ENCODE assay signal across 21 cellular contexts in the genomic region with DNA sequence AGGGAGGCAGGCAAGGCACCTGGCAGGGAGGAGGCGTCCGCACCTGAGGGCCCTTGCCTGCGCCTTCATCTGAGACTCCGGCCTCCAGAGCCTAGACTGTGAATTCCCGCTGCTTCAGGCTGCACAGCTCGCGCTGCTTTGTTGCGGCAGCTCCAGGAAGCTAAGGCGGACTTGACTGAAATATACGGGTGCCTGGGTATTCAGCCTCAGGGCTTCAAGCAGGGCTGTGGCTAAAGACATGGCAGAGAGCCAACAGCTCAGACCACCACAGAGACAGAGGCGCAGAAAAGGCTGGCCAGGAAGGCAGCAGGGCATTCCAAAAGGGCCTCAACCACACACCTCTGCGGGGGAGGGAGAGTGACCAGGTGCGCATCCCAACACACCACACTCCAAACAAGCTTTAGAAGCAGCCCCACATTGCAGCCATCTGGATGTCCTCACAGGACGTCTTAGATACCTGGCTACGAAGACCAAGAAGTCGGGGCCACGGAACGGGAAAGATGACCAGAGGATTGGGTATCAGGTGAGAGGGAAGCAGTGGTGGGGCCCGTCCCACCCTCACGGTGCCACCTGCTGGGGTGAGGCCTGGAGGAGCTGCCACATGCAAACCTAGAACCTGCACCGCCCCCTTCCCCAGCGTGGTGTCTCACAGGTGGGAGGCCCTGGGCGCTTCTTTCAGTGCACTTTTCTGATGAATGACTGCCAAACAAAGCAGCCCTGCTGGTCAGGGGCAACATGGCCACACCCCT. TPM values are rescaled to one million over a fixed set of nuclear protein-coding genes. Genes with fewer than 3 reads are reported as not detected.
DNase-seq lines count a peak whose midpoint lies in the region; ATAC-seq and TF ChIP-seq lines count a peak whose summit lies in the region.
"Had no signal": no experiment of that assay in that cellular context is flagged by ENCODE, and none has a peak within 500 bp of the region (broad histone marks: within the 10 kb centered on the region; RNA-seq: fewer than 3 reads in every experiment).

No MANE protein-coding gene starts in this region.

- H3K4me3 ChIP-seq in BLaER1 (no peak overlapping the region), Karpas-422 (ENCODE audit: low read length) (no peak overlapping the region)
- H3K4me3 ChIP-seq: MG63, neural progenitor cell, skin epidermis, tibial nerve had no signal

- no peak overlapping the region for H3K27ac Mint-ChIP-seq in osteocyte (ENCODE audit: unreplicated experiment)
- H3K27ac Mint-ChIP-seq: activated CD8-positive, alpha-beta memory T cell treated with anti-CD3 and anti-CD28 coated beads, Interleukin-2, amount 10 ng/mL, durations not matched to agents 7 days and 5 days; activated T-helper 17 cell treated with anti-CD3 and anti-CD28 coated beads, Interleukin-2, amount 50 U/mL, for 72 hours; immature natural killer cell; neural progenitor cell; stimulated activated naive CD8-positive, alpha-beta T cell treated with anti-CD3 and anti-CD28 coated beads, Interleukin-15, Interleukin-2, amounts not matched to agents 100 ng/mL and 50 ng/mL, for 24 hours had no signal

- TF ChIP-seq CTCF in 22Rv1 (IDR thresholded peaks at IDR 0.05) (no peak), osteocyte (IDR thresholded peaks at IDR 0.05) (no peak)

- no peak overlapping the region for H3K4me3 Mint-ChIP-seq in osteocyte (ENCODE audit: unreplicated experiment)
- H3K4me3 Mint-ChIP-seq: activated CD8-positive, alpha-beta memory T cell treated with anti-CD3 and anti-CD28 coated beads, Interleukin-2, amount 10 ng/mL, durations not matched to agents 7 days and 5 days; stimulated activated naive CD8-positive, alpha-beta T cell treated with anti-CD3 and anti-CD28 coated beads, Interleukin-15, Interleukin-2, amounts not matched to agents 100 ng/mL and 50 ng/mL, for 24 hours had no signal

- H3K27me3 ChIP-seq in BLaER1 = no peaks in the 10 kb centered on the region
- H3K27me3 ChIP-seq in Karpas-422 (ENCODE audit: low read length) = no peaks in the 10 kb centered on the region
- H3K27me3 ChIP-seq: MG63, neural progenitor cell, tibial nerve had no signal

- no peak overlapping the region for H2AFZ ChIP-seq in Karpas-422 (ENCODE audit: low read length)
- H2AFZ ChIP-seq: neural progenitor cell had no signal

- no peaks in the 10 kb centered on the region for H3K9me3 ChIP-seq in BLaER1
- no peaks in the 10 kb centered on the region for H3K9me3 ChIP-seq in Karpas-422 (ENCODE audit: low read length)
- H3K9me3 ChIP-seq: left ventricle myocardium inferior, MG63, psoas muscle, tibial nerve had no signal

- H3K9ac ChIP-seq in BLaER1 (0 out of 2 replicates have a peak overlapping the region, but pooled peaks have one; percentile 19), Karpas-422 (ENCODE audit: low read length) (no peak overlapping the region)
- H3K9ac ChIP-seq: neural progenitor cell had no signal

- H3K27ac ChIP-seq in 22Rv1 = peak overlapping the region; percentile 87
- no peak overlapping the region for H3K27ac ChIP-seq in BLaER1
- H3K27ac ChIP-seq in Karpas-422 (ENCODE audit: low read length) = no peak overlapping the region
- H3K27ac ChIP-seq: left ventricle myocardium inferior, neural progenitor cell, psoas muscle, tibial nerve had no signal

- peaks cover 21% of the 10 kb centered on the region for H3K36me3 Mint-ChIP-seq in osteocyte (ENCODE audit: unreplicated experiment)
- H3K36me3 Mint-ChIP-seq: activated naive CD8-positive, alpha-beta T cell treated with anti-CD3 and anti-CD28 coated beads, Interleukin-2, amount 10 ng/mL, durations not matched to agents 7 days and 5 days had no signal

- H3K79me2 ChIP-seq in Karpas-422 (ENCODE audit: low read length) = peaks cover 36% of the 10 kb centered on the region

- peaks cover 33% of the 10 kb centered on the region for H3K4me1 ChIP-seq in BLaER1
- peaks cover 23% of the 10 kb centered on the region for H3K4me1 ChIP-seq in Karpas-422 (ENCODE audit: low read length)

- H3K9me2 ChIP-seq in Karpas-422 (replicated peaks; ENCODE audit: insufficient read depth, low read length) = no peaks in the 10 kb centered on the region

- DNase-seq in Karpas-422 = peak; percentile 54
- DNase-seq in astrocyte of the hippocampus (ENCODE audit: low read depth, low spot score) = peak; percentile 52
- DNase-seq in left colon = no peak
- DNase-seq in NCI-H2029 treated with DMSO at 0.1 percent for 48 hours (lab: John Stamatoyannopoulos, UW) = no peak
- DNase-seq in osteocyte (ENCODE audit: extremely low spot score, unreplicated experiment) = no peak
- DNase-seq: activated CD8-positive, alpha-beta memory T cell treated with anti-CD3 and anti-CD28 coated beads, Interleukin-2, amount 10 ng/mL, durations not matched to agents 7 days and 5 days; activated naive CD8-positive, alpha-beta T cell treated with anti-CD3 and anti-CD28 coated beads, Interleukin-2, amount 10 ng/mL, durations not matched to agents 7 days and 5 days; head of caudate nucleus; immature natural killer cell; left ventricle myocardium inferior; MG63; NCI-H1694; NCI-H510A; psoas muscle had no signal

- H3K4me2 ChIP-seq in BLaER1 = no peak overlapping the region
- no peak overlapping the region for H3K4me2 ChIP-seq in Karpas-422 (ENCODE audit: low read depth, low read length, poor library complexity, severe bottlenecking)
- H3K4me2 ChIP-seq: neural progenitor cell had no signal

- H4K20me1 ChIP-seq in BLaER1 = peaks cover 82% of the 10 kb centered on the region
- peaks cover 18% of the 10 kb centered on the region for H4K20me1 ChIP-seq in Karpas-422 (ENCODE audit: insufficient read depth, low read depth, low read length)

- H3K36me3 ChIP-seq in BLaER1 (peaks cover 74% of the 10 kb centered on the region), Karpas-422 (ENCODE audit: insufficient read depth, low read length) (peaks cover 16% of the 10 kb centered on the region)
- H3K36me3 ChIP-seq: neural progenitor cell had no signal

- H3K27me3 Mint-ChIP-seq in osteocyte (ENCODE audit: unreplicated experiment) = no peaks in the 10 kb centered on the region
- H3K27me3 Mint-ChIP-seq: activated CD8-positive, alpha-beta memory T cell treated with anti-CD3 and anti-CD28 coated beads, Interleukin-2, amount 10 ng/mL, durations not matched to agents 7 days and 5 days; activated naive CD8-positive, alpha-beta T cell treated with anti-CD3 and anti-CD28 coated beads, Interleukin-2, amount 10 ng/mL, durations not matched to agents 7 days and 5 days; activated T-helper 17 cell treated with anti-CD3 and anti-CD28 coated beads, Interleukin-2, amount 50 U/mL, for 72 hours; stimulated activated naive CD8-positive, alpha-beta T cell treated with anti-CD3 and anti-CD28 coated beads, Interleukin-15, Interleukin-2, amounts not matched to agents 100 ng/mL and 50 ng/mL, for 24 hours had no signal

- no peaks in the 10 kb centered on the region for H3K9me3 Mint-ChIP-seq in osteocyte (ENCODE audit: unreplicated experiment)
- H3K9me3 Mint-ChIP-seq: activated naive CD8-positive, alpha-beta T cell treated with anti-CD3 and anti-CD28 coated beads, Interleukin-2, amount 10 ng/mL, durations not matched to agents 7 days and 5 days; activated T-helper 17 cell treated with anti-CD3 and anti-CD28 coated beads, Interleukin-2, amount 50 U/mL, for 72 hours; immature natural killer cell; neural progenitor cell; stimulated activated naive CD8-positive, alpha-beta T cell treated with anti-CD3 and anti-CD28 coated beads, Interleukin-15, Interleukin-2, amounts not matched to agents 100 ng/mL and 50 ng/mL, for 24 hours had no signal

- no peak for ATAC-seq in left colon
- ATAC-seq: activated CD8-positive, alpha-beta memory T cell treated with anti-CD3 and anti-CD28 coated beads, Interleukin-2, amount 10 ng/mL, durations not matched to agents 7 days and 5 days; activated T-helper 17 cell treated with anti-CD3 and anti-CD28 coated beads, Interleukin-2, amount 50 U/mL, for 72 hours had no signal

- H3K4me1 Mint-ChIP-seq in osteocyte (ENCODE audit: unreplicated experiment) = peaks cover 28% of the 10 kb centered on the region

- intact Hi-C loops in left colon (cut with DNase I, micrococcal nuclease) = no loop called here

RNA-seq across cellular contexts. Expression of a gene that starts 1.7 kb away (rescaled TPM):
- total RNA-seq in Karpas-422 (2014; rRNA removed; shearing (Covaris generic); ENCODE audit: low replicate concordance) = 27.5 and 44.3 TPM in 2 replicates
- total RNA-seq in left colon (10 to 100 TPM; 21.7 to 27.5 TPM), osteocyte (37.3 and 39.5 TPM in 2 replicates)

RNA-seq across cellular contexts. Expression of a gene that starts 9.9 kb away (rescaled TPM):
- 18.8 and 34.4 TPM in 2 replicates for total RNA-seq in Karpas-422 (2014; rRNA removed; shearing (Covaris generic); ENCODE audit: low replicate concordance)
- total RNA-seq in left colon (10 to 100 TPM; 12.5 to 22.4 TPM), osteocyte (30.3 and 31.4 TPM in 2 replicates)

RNA-seq across cellular contexts. Expression of a gene that starts 25.1 kb away (rescaled TPM):
- total RNA-seq in Karpas-422 (2014; rRNA removed; shearing (Covaris generic); ENCODE audit: low replicate concordance) = 36.0 and 47.7 TPM in 2 replicates
- 100 to 1,000 TPM in 1 of 2 donors, 10 to 100 TPM in 1; 89.5 to 120 TPM for total RNA-seq in left colon
- total RNA-seq in osteocyte = 28.7 and 30.2 TPM in 2 replicates

RNA-seq across cellular contexts. Expression of a gene that starts 28.7 kb away (rescaled TPM):
- 46.9 and 115 TPM in 2 replicates for total RNA-seq in Karpas-422 (2014; rRNA removed; shearing (Covaris generic); ENCODE audit: low replicate concordance)
- total RNA-seq in left colon (100 to 1,000 TPM; 109 to 136 TPM), osteocyte (51.9 and 53.8 TPM in 2 replicates)

RNA-seq across cellular contexts. Expression of a gene that starts 30.2 kb away (rescaled TPM):
- 1.8 and 3.3 TPM in 2 replicates for total RNA-seq in Karpas-422 (2014; rRNA removed; shearing (Covaris generic); ENCODE audit: low replicate concordance)
- total RNA-seq in left colon (10 to 100 TPM; 18.4 to 22.4 TPM), osteocyte (7.1 and 7.2 TPM in 2 replicates)

Comparison
In these comparisons a context has a peak if more than half of its experiments do, and no peak if none do; other contexts are left out.
1. DNase-seq: peak in Karpas-422 (single experiment) and astrocyte of the hippocampus (single experiment); none in left colon (0 of 2), NCI-H2029 treated with DMSO at 0.1 percent for 48 hours (single experiment) and osteocyte (single experiment).